Comparison of ENCODE assay signal across 1 cellular context in the genomic region with DNA sequence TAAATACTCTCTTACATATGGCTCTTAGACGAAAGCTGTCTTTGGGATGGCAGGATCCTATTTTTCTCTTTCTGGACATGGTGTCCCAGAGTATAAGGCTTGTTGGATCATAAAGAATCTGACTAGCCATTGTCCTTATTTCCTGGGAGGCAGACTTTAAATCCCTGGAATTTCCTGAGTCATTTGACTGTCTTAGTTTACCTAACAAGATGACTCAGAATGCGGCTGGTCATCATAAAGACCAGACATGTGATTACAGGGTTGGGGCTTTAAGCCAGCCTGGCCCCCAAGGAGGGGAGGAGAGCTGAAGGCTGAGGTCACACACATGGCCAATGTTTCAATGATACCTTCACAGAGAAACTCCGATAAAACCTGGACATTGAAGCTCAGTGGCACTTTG.
TF ChIP-seq lines count a peak whose summit lies in the region.

No MANE protein-coding gene starts in this region.

TF ChIP-seq in K562, 482 proteins besides CTCF, POLR2A, EP300 and RAD21 (continued from another document):
- no peak for TF ChIP-seq ETV5 (CRISPR knock-in tag; IDR thresholded peaks at IDR 0.05; ENCODE audit: low read depth)
- no peak for TF ChIP-seq CCNT2 (IDR thresholded peaks at IDR 0.05; ENCODE audit: borderline replicate concordance, extremely low read depth, insufficient read length, low read depth, low read length)
- TF ChIP-seq JUN (IDR thresholded peaks at IDR 0.05; ENCODE audit: borderline replicate concordance, low read depth, low read length): peak; percentile 58; the same call in 1 of the 2 replicates
- no peak for TF ChIP-seq JUN (CRISPR knock-in tag; IDR thresholded peaks at IDR 0.05; ENCODE audit: borderline replicate concordance)
- TF ChIP-seq, protein P1, sequence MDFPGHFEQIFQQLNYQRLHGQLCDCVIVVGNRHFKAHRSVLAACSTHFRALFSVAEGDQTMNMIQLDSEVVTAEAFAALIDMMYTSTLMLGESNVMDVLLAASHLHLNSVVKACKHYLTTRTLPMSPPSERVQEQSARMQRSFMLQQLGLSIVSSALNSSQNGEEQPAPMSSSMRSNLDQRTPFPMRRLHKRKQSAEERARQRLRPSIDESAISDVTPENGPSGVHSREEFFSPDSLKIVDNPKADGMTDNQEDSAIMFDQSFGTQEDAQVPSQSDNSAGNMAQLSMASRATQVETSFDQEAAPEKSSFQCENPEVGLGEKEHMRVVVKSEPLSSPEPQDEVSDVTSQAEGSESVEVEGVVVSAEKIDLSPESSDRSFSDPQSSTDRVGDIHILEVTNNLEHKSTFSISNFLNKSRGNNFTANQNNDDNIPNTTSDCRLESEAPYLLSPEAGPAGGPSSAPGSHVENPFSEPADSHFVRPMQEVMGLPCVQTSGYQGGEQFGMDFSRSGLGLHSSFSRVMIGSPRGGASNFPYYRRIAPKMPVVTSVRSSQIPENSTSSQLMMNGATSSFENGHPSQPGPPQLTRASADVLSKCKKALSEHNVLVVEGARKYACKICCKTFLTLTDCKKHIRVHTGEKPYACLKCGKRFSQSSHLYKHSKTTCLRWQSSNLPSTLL (IDR thresholded peaks at IDR 0.05): no peak
- TF ChIP-seq, protein P2, sequence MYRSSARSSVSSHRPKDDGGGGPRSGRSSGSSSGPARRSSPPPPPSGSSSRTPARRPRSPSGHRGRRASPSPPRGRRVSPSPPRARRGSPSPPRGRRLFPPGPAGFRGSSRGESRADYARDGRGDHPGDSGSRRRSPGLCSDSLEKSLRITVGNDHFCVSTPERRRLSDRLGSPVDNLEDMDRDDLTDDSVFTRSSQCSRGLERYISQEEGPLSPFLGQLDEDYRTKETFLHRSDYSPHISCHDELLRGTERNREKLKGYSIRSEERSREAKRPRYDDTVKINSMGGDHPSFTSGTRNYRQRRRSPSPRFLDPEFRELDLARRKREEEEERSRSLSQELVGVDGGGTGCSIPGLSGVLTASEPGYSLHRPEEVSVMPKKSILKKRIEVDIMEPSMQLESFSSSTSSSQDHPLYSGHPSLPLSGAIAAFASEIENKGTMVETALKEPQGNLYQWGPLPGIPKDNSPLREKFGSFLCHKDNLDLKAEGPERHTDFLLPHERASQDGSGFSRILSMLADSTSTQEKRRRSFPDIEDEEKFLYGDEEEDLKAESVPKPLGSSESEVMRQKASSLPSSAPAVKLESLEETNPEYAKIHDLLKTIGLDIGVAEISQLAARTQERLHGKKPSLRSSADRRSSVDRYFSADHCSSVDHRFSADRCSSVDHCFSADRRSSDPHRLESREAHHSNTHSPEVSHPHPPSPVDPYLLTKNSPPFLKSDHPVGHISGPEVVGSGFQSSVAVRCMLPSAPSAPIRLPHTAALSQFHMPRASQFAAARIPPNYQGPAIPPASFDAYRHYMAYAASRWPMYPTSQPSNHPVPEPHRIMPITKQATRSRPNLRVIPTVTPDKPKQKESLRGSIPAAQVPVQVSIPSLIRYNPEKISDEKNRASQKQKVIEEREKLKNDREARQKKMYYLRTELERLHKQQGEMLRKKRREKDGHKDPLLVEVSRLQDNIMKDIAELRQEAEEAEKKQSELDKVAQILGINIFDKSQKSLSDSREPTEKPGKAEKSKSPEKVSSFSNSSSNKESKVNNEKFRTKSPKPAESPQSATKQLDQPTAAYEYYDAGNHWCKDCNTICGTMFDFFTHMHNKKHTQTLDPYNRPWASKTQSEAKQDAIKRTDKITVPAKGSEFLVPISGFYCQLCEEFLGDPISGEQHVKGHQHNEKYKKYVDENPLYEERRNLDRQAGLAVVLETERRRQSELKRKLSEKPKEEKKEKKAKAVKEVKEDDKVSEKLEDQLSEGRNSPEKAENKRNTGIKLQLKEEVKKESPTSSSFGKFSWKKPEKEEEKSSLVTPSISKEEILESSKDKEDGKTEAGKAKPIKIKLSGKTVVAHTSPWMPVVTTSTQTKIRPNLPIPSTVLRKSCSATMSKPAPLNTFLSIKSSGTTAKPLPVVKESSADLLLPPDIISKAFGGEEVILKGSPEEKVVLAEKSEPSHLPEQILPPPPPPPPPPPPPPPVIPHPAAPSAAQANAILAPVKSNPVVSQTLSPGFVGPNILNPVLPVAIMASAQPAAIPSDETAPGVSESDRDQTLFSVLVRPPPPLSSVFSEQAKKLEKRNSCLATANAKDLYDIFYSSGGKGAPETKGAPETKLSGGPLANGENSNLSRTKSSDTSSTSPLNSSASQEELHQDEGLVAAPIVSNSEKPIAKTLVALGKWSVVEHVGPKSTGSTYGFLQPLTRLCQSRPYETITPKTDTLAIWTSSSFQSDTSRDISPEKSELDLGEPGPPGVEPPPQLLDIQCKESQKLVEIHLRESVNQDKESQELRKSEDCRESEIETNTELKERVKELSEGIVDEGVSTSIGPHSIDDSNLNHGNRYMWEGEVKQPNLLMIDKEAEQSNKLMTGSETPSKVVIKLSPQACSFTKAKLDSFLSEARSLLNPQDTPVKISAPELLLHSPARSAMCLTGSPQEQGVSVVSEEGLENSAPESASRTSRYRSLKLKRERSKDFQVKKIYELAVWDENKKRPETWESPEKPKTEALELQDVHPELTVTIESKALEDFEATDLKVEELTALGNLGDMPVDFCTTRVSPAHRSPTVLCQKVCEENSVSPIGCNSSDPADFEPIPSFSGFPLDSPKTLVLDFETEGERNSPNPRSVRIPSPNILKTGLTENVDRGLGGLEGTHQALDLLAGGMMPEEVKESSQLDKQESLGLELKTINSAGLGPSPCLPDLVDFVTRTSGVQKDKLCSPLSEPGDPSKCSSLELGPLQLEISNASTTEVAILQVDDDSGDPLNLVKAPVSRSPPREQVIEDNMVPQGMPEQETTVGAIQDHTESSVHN (IDR thresholded peaks at IDR 0.05; ENCODE audit: borderline replicate concordance in 1 of 2, low read depth in 1 of 2): peak in 1 of 2 experiments; percentile 61; a peak in 1 of 4 replicates
- TF ChIP-seq SMARCE1 (IDR thresholded peaks at IDR 0.05): 0 out of 2 replicates have a peak, but pooled peaks have one; percentile 41
- no peak for TF ChIP-seq PRMT5 (CRISPR knock-in tag; IDR thresholded peaks at IDR 0.05)
- no peak for TF ChIP-seq RFX7 (CRISPR knock-in tag; IDR thresholded peaks at IDR 0.05)
- peak; percentile 29; the same call in 1 of the 2 replicates for TF ChIP-seq NFE2 (IDR thresholded peaks at IDR 0.05; ENCODE audit: low read depth)
- no peak for TF ChIP-seq SMAD4 (CRISPR knock-in tag; conservative IDR thresholded peaks at IDR 0.05)
- TF ChIP-seq SMARCA4 (IDR thresholded peaks at IDR 0.05): peak; percentile 42; the same call in 1 of the 2 replicates
- no peak for TF ChIP-seq MAFF (IDR thresholded peaks at IDR 0.05; ENCODE audit: low read length)
- peak; percentile 61; the same call in 1 of the 2 replicates for TF ChIP-seq FOXJ2 (tag; IDR thresholded peaks at IDR 0.05)
- TF ChIP-seq JUND (IDR thresholded peaks at IDR 0.05; ENCODE audit: borderline replicate concordance, low read depth, low read length): peak; percentile 87
- TF ChIP-seq JUND (tag; IDR thresholded peaks at IDR 0.05; ENCODE audit: borderline replicate concordance, low read depth, low read length): peak; percentile 84; the same call in 2 of the 3 replicates
- TF ChIP-seq, protein P3, sequence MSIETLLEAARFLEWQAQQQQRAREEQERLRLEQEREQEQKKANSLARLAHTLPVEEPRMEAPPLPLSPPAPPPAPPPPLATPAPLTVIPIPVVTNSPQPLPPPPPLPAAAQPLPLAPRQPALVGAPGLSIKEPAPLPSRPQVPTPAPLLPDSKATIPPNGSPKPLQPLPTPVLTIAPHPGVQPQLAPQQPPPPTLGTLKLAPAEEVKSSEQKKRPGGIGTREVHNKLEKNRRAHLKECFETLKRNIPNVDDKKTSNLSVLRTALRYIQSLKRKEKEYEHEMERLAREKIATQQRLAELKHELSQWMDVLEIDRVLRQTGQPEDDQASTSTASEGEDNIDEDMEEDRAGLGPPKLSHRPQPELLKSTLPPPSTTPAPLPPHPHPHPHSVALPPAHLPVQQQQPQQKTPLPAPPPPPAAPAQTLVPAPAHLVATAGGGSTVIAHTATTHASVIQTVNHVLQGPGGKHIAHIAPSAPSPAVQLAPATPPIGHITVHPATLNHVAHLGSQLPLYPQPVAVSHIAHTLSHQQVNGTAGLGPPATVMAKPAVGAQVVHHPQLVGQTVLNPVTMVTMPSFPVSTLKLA (conservative IDR thresholded peaks at IDR 0.05): 0 out of 4 replicates have a peak, but pooled peaks of 1 of the 2 experiments have one; percentile 18
- TF ChIP-seq TAF9B (IDR thresholded peaks at IDR 0.05; ENCODE audit: partially characterized antibody): peak; percentile 41
- no peak for TF ChIP-seq POLR2AphosphoS2 (IDR thresholded peaks at IDR 0.05; ENCODE audit: low read length)
- TF ChIP-seq, protein P4, sequence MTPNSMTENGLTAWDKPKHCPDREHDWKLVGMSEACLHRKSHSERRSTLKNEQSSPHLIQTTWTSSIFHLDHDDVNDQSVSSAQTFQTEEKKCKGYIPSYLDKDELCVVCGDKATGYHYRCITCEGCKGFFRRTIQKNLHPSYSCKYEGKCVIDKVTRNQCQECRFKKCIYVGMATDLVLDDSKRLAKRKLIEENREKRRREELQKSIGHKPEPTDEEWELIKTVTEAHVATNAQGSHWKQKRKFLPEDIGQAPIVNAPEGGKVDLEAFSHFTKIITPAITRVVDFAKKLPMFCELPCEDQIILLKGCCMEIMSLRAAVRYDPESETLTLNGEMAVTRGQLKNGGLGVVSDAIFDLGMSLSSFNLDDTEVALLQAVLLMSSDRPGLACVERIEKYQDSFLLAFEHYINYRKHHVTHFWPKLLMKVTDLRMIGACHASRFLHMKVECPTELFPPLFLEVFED (CRISPR knock-in tag; conservative IDR thresholded peaks at IDR 0.05): no peak
- TF ChIP-seq ZNF75A (CRISPR knock-in tag; IDR thresholded peaks at IDR 0.05): no peak
- peak; percentile 53 for TF ChIP-seq MAFG (tag; conservative IDR thresholded peaks at IDR 0.05)
- TF ChIP-seq SOX6 (IDR thresholded peaks at IDR 0.05): peak; percentile 60; the same call in 1 of the 2 replicates
